Comparison of ENCODE assay signal across 1 cellular context in genomic region chr7:99392659-99393362, GRCh38.
TF ChIP-seq lines count a peak whose summit lies in the region.

No MANE protein-coding gene starts in this region.

TF ChIP-seq in HepG2, 621 proteins besides CTCF, POLR2A, EP300 and RAD21:
- TF ChIP-seq MEF2D (CRISPR knock-in tag; IDR thresholded peaks at IDR 0.05): no peak
- 0 out of 2 replicates have a peak, but pooled peaks have one; percentile 16 for TF ChIP-seq ZNF687 (CRISPR knock-in tag; IDR thresholded peaks at IDR 0.05)
- no peak for TF ChIP-seq ZNF768 (CRISPR knock-in tag; IDR thresholded peaks at IDR 0.05)
- TF ChIP-seq ZNF777 (CRISPR knock-in tag; IDR thresholded peaks at IDR 0.05): no peak
- TF ChIP-seq ZNF20 (CRISPR knock-in tag; IDR thresholded peaks at IDR 0.05): no peak
- TF ChIP-seq, protein P1, sequence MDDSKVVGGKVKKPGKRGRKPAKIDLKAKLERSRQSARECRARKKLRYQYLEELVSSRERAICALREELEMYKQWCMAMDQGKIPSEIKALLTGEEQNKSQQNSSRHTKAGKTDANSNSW (CRISPR knock-in tag; IDR thresholded peaks at IDR 0.05; ENCODE audit: borderline replicate concordance): no peak
- no peak for TF ChIP-seq TFDP1 (CRISPR knock-in tag; IDR thresholded peaks at IDR 0.05; ENCODE audit: borderline replicate concordance)
- no peak for TF ChIP-seq BORCS8-MEF2B (CRISPR knock-in tag; IDR thresholded peaks at IDR 0.05)
- TF ChIP-seq ZNF143 (CRISPR knock-in tag; IDR thresholded peaks at IDR 0.05): no peak
- no peak for TF ChIP-seq ZNF629 (CRISPR knock-in tag; conservative IDR thresholded peaks at IDR 0.05)
- no peak for TF ChIP-seq PCBP1 (IDR thresholded peaks at IDR 0.05; ENCODE audit: borderline replicate concordance, low read depth, low read length)
- peak; percentile 94 for TF ChIP-seq AGO2 (optimal IDR thresholded peaks at IDR 0.05; ENCODE audit: low read depth, low read length)
- TF ChIP-seq NBN (conservative IDR thresholded peaks at IDR 0.05): no peak
- 0 out of 2 replicates have a peak, but pooled peaks have one; percentile 22 for TF ChIP-seq KDM2A (CRISPR knock-in tag; IDR thresholded peaks at IDR 0.05; ENCODE audit: borderline replicate concordance, low read depth)
- TF ChIP-seq ATRX (CRISPR knock-in tag; IDR thresholded peaks at IDR 0.05; ENCODE audit: borderline replicate concordance): no peak
- TF ChIP-seq MLLT10 (CRISPR knock-in tag; IDR thresholded peaks at IDR 0.05): no peak
- no peak for TF ChIP-seq ATF7-NPFF (CRISPR knock-in tag; IDR thresholded peaks at IDR 0.05; ENCODE audit: low read depth)
- TF ChIP-seq ZFAT (CRISPR knock-in tag; conservative IDR thresholded peaks at IDR 0.05): no peak
- no peak for TF ChIP-seq ZNF790 (CRISPR knock-in tag; IDR thresholded peaks at IDR 0.05; ENCODE audit: borderline replicate concordance)
- TF ChIP-seq, protein P2, sequence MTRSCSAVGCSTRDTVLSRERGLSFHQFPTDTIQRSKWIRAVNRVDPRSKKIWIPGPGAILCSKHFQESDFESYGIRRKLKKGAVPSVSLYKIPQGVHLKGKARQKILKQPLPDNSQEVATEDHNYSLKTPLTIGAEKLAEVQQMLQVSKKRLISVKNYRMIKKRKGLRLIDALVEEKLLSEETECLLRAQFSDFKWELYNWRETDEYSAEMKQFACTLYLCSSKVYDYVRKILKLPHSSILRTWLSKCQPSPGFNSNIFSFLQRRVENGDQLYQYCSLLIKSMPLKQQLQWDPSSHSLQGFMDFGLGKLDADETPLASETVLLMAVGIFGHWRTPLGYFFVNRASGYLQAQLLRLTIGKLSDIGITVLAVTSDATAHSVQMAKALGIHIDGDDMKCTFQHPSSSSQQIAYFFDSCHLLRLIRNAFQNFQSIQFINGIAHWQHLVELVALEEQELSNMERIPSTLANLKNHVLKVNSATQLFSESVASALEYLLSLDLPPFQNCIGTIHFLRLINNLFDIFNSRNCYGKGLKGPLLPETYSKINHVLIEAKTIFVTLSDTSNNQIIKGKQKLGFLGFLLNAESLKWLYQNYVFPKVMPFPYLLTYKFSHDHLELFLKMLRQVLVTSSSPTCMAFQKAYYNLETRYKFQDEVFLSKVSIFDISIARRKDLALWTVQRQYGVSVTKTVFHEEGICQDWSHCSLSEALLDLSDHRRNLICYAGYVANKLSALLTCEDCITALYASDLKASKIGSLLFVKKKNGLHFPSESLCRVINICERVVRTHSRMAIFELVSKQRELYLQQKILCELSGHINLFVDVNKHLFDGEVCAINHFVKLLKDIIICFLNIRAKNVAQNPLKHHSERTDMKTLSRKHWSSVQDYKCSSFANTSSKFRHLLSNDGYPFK (CRISPR knock-in tag; IDR thresholded peaks at IDR 0.05; ENCODE audit: borderline replicate concordance): no peak
- TF ChIP-seq ZFP90 (CRISPR knock-in tag; IDR thresholded peaks at IDR 0.05; ENCODE audit: borderline replicate concordance): no peak
- no peak for TF ChIP-seq HMG20B (CRISPR knock-in tag; conservative IDR thresholded peaks at IDR 0.05)
- peak; percentile 54 for TF ChIP-seq AGO1 (IDR thresholded peaks at IDR 0.05; ENCODE audit: low read depth, low read length, poor library complexity, severe bottlenecking)
- TF ChIP-seq, protein P3, sequence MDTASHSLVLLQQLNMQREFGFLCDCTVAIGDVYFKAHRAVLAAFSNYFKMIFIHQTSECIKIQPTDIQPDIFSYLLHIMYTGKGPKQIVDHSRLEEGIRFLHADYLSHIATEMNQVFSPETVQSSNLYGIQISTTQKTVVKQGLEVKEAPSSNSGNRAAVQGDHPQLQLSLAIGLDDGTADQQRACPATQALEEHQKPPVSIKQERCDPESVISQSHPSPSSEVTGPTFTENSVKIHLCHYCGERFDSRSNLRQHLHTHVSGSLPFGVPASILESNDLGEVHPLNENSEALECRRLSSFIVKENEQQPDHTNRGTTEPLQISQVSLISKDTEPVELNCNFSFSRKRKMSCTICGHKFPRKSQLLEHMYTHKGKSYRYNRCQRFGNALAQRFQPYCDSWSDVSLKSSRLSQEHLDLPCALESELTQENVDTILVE (CRISPR knock-in tag; IDR thresholded peaks at IDR 0.05): no peak
- TF ChIP-seq ZSCAN25 (CRISPR knock-in tag; IDR thresholded peaks at IDR 0.05): no peak
- TF ChIP-seq TBL1XR1 (IDR thresholded peaks at IDR 0.05; ENCODE audit: borderline replicate concordance, low read length, partially characterized antibody): no peak
- TF ChIP-seq RBFOX2 (IDR thresholded peaks at IDR 0.05; ENCODE audit: low read depth, low read length): peak; percentile 77
- peak; percentile 61 for TF ChIP-seq RBM22 (optimal IDR thresholded peaks at IDR 0.05; ENCODE audit: low read length)
